17 cellular contexts compared by ENCODE assay signal in the genomic region with DNA sequence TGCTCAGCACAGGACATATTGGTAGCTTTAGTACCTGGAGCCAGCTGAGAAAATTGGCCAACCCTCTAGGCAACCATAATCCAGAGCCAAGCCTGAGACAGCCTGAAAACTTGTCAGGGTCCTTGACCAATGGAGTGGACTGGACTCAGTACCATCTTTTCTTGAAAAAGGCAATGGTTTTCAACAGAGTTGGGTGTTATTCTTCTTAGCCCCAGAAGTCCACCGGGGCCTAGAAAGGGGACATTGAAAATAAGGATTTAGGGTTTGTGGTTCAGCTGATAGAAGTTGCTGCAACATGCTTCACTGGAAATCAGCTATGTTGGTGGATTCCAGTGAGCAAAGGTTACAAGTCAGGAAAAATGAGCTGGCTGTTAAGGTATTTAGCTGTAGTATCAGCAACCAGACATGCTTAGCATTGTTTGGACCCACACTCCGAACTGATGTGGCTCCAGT. TPM values are rescaled to one million over a fixed set of nuclear protein-coding genes. Genes with fewer than 3 reads are reported as not detected.
DNase-seq lines count a peak whose midpoint lies in the region; ATAC-seq and TF ChIP-seq lines count a peak whose summit lies in the region.
"Had no signal": no experiment of that assay in that cellular context is flagged by ENCODE, and none has a peak within 500 bp of the region (broad histone marks: within the 10 kb centered on the region; RNA-seq: fewer than 3 reads in every experiment).

No MANE protein-coding gene starts in this region.

- ATAC-seq in upper lobe of right lung (no peak), HG03521 (IDR thresholded peaks at IDR 0.05; ENCODE audit: unreplicated experiment) (no peak), HG02588 (IDR thresholded peaks at IDR 0.05; ENCODE audit: unreplicated experiment) (no peak)
- ATAC-seq: left lung had no signal

- no peaks in the 10 kb centered on the region for H3K36me3 Mint-ChIP-seq in activated naive CD4-positive, alpha-beta T cell treated with anti-CD3 and anti-CD28 coated beads, Interleukin-2, amount 10 ng/mL, durations not matched to agents 7 days and 5 days

- no peak overlapping the region for H3K4me3 Mint-ChIP-seq in activated naive CD4-positive, alpha-beta T cell treated with anti-CD3 and anti-CD28 coated beads, Interleukin-2, amount 10 ng/mL, durations not matched to agents 7 days and 5 days

- H3K27ac Mint-ChIP-seq in activated naive CD4-positive, alpha-beta T cell treated with anti-CD3 and anti-CD28 coated beads, Interleukin-2, amount 10 ng/mL, durations not matched to agents 7 days and 5 days = no peak overlapping the region

- peaks cover 4% of the 10 kb centered on the region for H3K4me1 Mint-ChIP-seq in activated naive CD4-positive, alpha-beta T cell treated with anti-CD3 and anti-CD28 coated beads, Interleukin-2, amount 10 ng/mL, durations not matched to agents 7 days and 5 days

- peak overlapping the region; percentile 1 for H3K4me2 ChIP-seq in parathyroid adenoma (ENCODE audit: low read length)

- intact Hi-C loops in upper lobe of right lung (cut with DNase I) = no loop called here

- H3K79me2 ChIP-seq in parathyroid adenoma = no peaks in the 10 kb centered on the region

- no peak for TF ChIP-seq CTCF in foreskin fibroblast (IDR thresholded peaks at IDR 0.05; ENCODE audit: low read depth, low read length)
- TF ChIP-seq CTCF in parathyroid adenoma (IDR thresholded peaks at IDR 0.05) = no peak
- no peak for TF ChIP-seq CTCF in upper lobe of right lung (IDR thresholded peaks at IDR 0.05)

- DNase-seq in Caki2 (ENCODE audit: low read depth) = peak; percentile 59
- peak; percentile 34 for DNase-seq in amniotic stem cell (lab: John Stamatoyannopoulos, UW)
- DNase-seq in foreskin fibroblast = peak; percentile 18 to 37
- DNase-seq in upper lobe of right lung = no peak
- DNase-seq in activated naive CD4-positive, alpha-beta T cell treated with anti-CD3 and anti-CD28 coated beads, Interleukin-2, amount 10 ng/mL, durations not matched to agents 7 days and 5 days = no peak
- DNase-seq: activated CD4-positive, alpha-beta T cell treated with anti-CD3 and anti-CD28 coated beads, Interleukin-2, amount 50 U/mL, for 1 hour; activated effector memory CD4-positive, alpha-beta T cell treated with anti-CD3 and anti-CD28 coated beads, Interleukin-2, amount 50 U/mL, for 16 hours; anterior cingulate cortex; cortex of kidney; GOT3; left lung; NCI-H1436 treated with DMSO at 0.1 percent for 48 hours; NCI-H82; SHP77 treated with DMSO at 0.1 percent for 48 hours had no signal

- H3K9me3 Mint-ChIP-seq in activated naive CD4-positive, alpha-beta T cell treated with anti-CD3 and anti-CD28 coated beads, Interleukin-2, amount 10 ng/mL, durations not matched to agents 7 days and 5 days = peaks cover 13% of the 10 kb centered on the region

- H2AFZ ChIP-seq in parathyroid adenoma = no peak overlapping the region

- H3K9me3 ChIP-seq in parathyroid adenoma (ENCODE audit: control insufficient read depth, low read length) (no peaks in the 10 kb centered on the region), upper lobe of right lung (no peaks in the 10 kb centered on the region)

- no peaks in the 10 kb centered on the region for H3K36me3 ChIP-seq in parathyroid adenoma (ENCODE audit: control insufficient read depth, insufficient read depth, low read length)
- H3K36me3 ChIP-seq in upper lobe of right lung = no peaks in the 10 kb centered on the region
- H3K36me3 ChIP-seq: left lung had no signal

- CTCF ChIA-PET in activated naive CD4-positive, alpha-beta T cell treated with anti-CD3 and anti-CD28 coated beads, Interleukin-2, amount 10 ng/mL, durations not matched to agents 7 days and 5 days (lab: Charles Lee) = interaction anchor here (1.2 kb wide), 1 partner anchor 41 kb away, joined by 3 read pairs; no protein-coding TSS in a partner anchor

- in situ Hi-C loops in Caki2 (cut with HindIII; ENCODE audit: low pct_unique_long_range_greater_than_20kb, low sequenced_read_pairs) = no loop called here

- H3K27me3 ChIP-seq in parathyroid adenoma (ENCODE audit: control insufficient read depth, insufficient read depth, low read length) (no peaks in the 10 kb centered on the region), upper lobe of right lung (no peaks in the 10 kb centered on the region)
- H3K27me3 ChIP-seq: left lung had no signal

- no peak overlapping the region for H3K9ac ChIP-seq in parathyroid adenoma

- peaks cover 6% of the 10 kb centered on the region for H3K4me1 ChIP-seq in parathyroid adenoma
- no peaks in the 10 kb centered on the region for H3K4me1 ChIP-seq in upper lobe of right lung
- H3K4me1 ChIP-seq: left lung had no signal

- H3K27me3 Mint-ChIP-seq in activated naive CD4-positive, alpha-beta T cell treated with anti-CD3 and anti-CD28 coated beads, Interleukin-2, amount 10 ng/mL, durations not matched to agents 7 days and 5 days = no peaks in the 10 kb centered on the region

- H3K4me3 ChIP-seq in foreskin fibroblast (ENCODE audit: low read depth in 1 of 2, low read length in 2 of 2) = no peak overlapping the region
- no peak overlapping the region for H3K4me3 ChIP-seq in parathyroid adenoma (ENCODE audit: low read depth, low read length)
- H3K4me3 ChIP-seq in upper lobe of right lung = no peak overlapping the region
- H3K4me3 ChIP-seq: left lung had no signal

- no peak overlapping the region for H3K27ac ChIP-seq in parathyroid adenoma
- no peak overlapping the region for H3K27ac ChIP-seq in upper lobe of right lung
- H3K27ac ChIP-seq: left lung had no signal

RNA-seq across cellular contexts. Expression of a gene that starts 22.1 kb away (rescaled TPM):
- total RNA-seq in Caki2 (2014; rRNA removed; shearing (Covaris generic); ENCODE audit: low replicate concordance) = 96.0 and 125 TPM in 2 replicates
- 30.6 TPM for total RNA-seq in upper lobe of right lung

Comparison
In these comparisons a context has a peak if more than half of its experiments do, and no peak if none do; other contexts are left out.
1. DNase-seq: peak in Caki2 (single experiment), amniotic stem cell (single experiment) and foreskin fibroblast (2 of 2); none in upper lobe of right lung (single experiment) and activated naive CD4-positive, alpha-beta T cell treated with anti-CD3 and anti-CD28 coated beads, Interleukin-2, amount 10 ng/mL, durations not matched to agents 7 days and 5 days (single experiment).